In genomic region chr1:42940851-42941639, GRCh38 we compare ENCODE assay signal across 8 cellular contexts. TPM values are rescaled to one million over a fixed set of nuclear protein-coding genes. Genes with fewer than 3 reads are reported as not detected.
DNase-seq lines count a peak whose midpoint lies in the region; ATAC-seq and TF ChIP-seq lines count a peak whose summit lies in the region.

No MANE protein-coding gene starts in this region.

- no peaks in the 10 kb centered on the region for H3K9me3 ChIP-seq in CD8-positive, alpha-beta T cell (ENCODE audit: low read length)

- H3K27me3 ChIP-seq in CD8-positive, alpha-beta T cell (ENCODE audit: insufficient read depth, low read length), result no peaks in the 10 kb centered on the region

- H3K4me1 ChIP-seq in CD8-positive, alpha-beta T cell (ENCODE audit: insufficient read depth, low read length), result peaks cover 78% of the 10 kb centered on the region

- TF ChIP-seq CTCF in CD8-positive, alpha-beta T cell (IDR thresholded peaks at IDR 0.05), result no peak
- TF ChIP-seq CTCF in mesothelial cell of epicardium (IDR thresholded peaks at IDR 0.05; ENCODE audit: unreplicated experiment), result no peak

- no peak for ATAC-seq in CD8-positive, alpha-beta T cell
- no peak for ATAC-seq in GM21576 (IDR thresholded peaks at IDR 0.05; ENCODE audit: unreplicated experiment)
- ATAC-seq in HG02840 (IDR thresholded peaks at IDR 0.05; ENCODE audit: low FRiP score, unreplicated experiment), result no peak

- no peaks in the 10 kb centered on the region for H3K27me3 Mint-ChIP-seq in CD8-positive, alpha-beta T cell (ENCODE audit: low read depth)
- H3K27me3 Mint-ChIP-seq in mesothelial cell of epicardium (ENCODE audit: low read depth), result no peaks in the 10 kb centered on the region

- no peak for DNase-seq in CD8-positive, alpha-beta T cell
- DNase-seq in NCI-H226, result peak; percentile 88
- DNase-seq in caudate nucleus (lab: John Stamatoyannopoulos, UW), result no peak
- DNase-seq in mesothelial cell of epicardium (ENCODE audit: low spot score in 2 of 2, unreplicated experiment in 2 of 2), result no peak
- DNase-seq in SKM-1 (lab: John Stamatoyannopoulos, UW; ENCODE audit: unreplicated experiment), result no peak
- no peak for DNase-seq in globus pallidus (ENCODE audit: low spot score)

- CTCF ChIA-PET in CD8-positive, alpha-beta T cell (lab: Charles Lee), result interaction anchor here (0.7 to 1.6 kb wide), 5 partner anchors 9 to 132 kb away, joined by 3 to 5 read pairs (median 3); no protein-coding TSS in a partner anchor

- POLR2A ChIA-PET in CD8-positive, alpha-beta T cell (lab: Charles Lee), result interaction anchor here (0.9 to 3.3 kb wide), 4 partner anchors 9 to 131 kb away, joined by 3 to 15 read pairs (median 4); no protein-coding TSS in a partner anchor

- H3K27ac Mint-ChIP-seq in CD8-positive, alpha-beta T cell, result peak overlapping the region; percentile 86
- peak overlapping the region; percentile 97 for H3K27ac Mint-ChIP-seq in mesothelial cell of epicardium

- H3K4me1 Mint-ChIP-seq in CD8-positive, alpha-beta T cell (ENCODE audit: low read depth), result peaks cover 95% of the 10 kb centered on the region
- peaks cover 92% of the 10 kb centered on the region for H3K4me1 Mint-ChIP-seq in mesothelial cell of epicardium

- H3K27ac ChIP-seq in CD8-positive, alpha-beta T cell (ENCODE audit: low read depth, low read length), result no peak overlapping the region
- peak overlapping the region; percentile 76 for H3K27ac ChIP-seq in caudate nucleus (ENCODE audit: low read depth, low read length)

- no peaks in the 10 kb centered on the region for H3K9me3 Mint-ChIP-seq in CD8-positive, alpha-beta T cell
- H3K9me3 Mint-ChIP-seq in mesothelial cell of epicardium, result no peaks in the 10 kb centered on the region

- H3K36me3 ChIP-seq in CD8-positive, alpha-beta T cell (ENCODE audit: insufficient read depth, low read length), result peaks cover 26% of the 10 kb centered on the region

- H3K4me3 Mint-ChIP-seq in CD8-positive, alpha-beta T cell, result no peak overlapping the region
- H3K4me3 Mint-ChIP-seq in mesothelial cell of epicardium, result peak overlapping the region; percentile 35

- peaks cover 76% of the 10 kb centered on the region for H3K36me3 Mint-ChIP-seq in CD8-positive, alpha-beta T cell
- peaks cover 46% of the 10 kb centered on the region for H3K36me3 Mint-ChIP-seq in mesothelial cell of epicardium

- intact Hi-C loops in CD8-positive, alpha-beta T cell (cut with DNase I, micrococcal nuclease), result no loop called here

- H3K4me3 ChIP-seq in CD8-positive, alpha-beta T cell (ENCODE audit: low read depth, low read length), result no peak overlapping the region

RNA-seq across cellular contexts. Expression of gene SLC2A1, which starts 17.6 kb away (rescaled TPM):
- total RNA-seq in CD8-positive, alpha-beta T cell, result 10 to 100 TPM; 85.0 to 97.2 TPM
- 786 to 841 TPM (median 827 TPM) in 3 replicates for total RNA-seq in mesothelial cell of epicardium
